ENCODE assay signal across 23 cellular contexts in genomic region chr9:130337318-130337717, GRCh38.
"Had no signal": no experiment of that assay in that cellular context is flagged by ENCODE, and none has a peak within 500 bp of the region (broad histone marks: within the 10 kb centered on the region; RNA-seq: fewer than 3 reads in every experiment).

No MANE protein-coding gene starts in this region.

- DNase-seq: activated B cell treated with CpG ODN at 0.5 μM for 24 hours; activated CD4-positive, alpha-beta T cell treated with anti-CD3 and anti-CD28 coated beads for 1 hour; activated CD4-positive, alpha-beta T cell treated with anti-CD3 and anti-CD28 coated beads, Interleukin-2, amount 10 ng/mL, durations not matched to agents 24 days and 14 days; activated CD4-positive, alpha-beta T cell treated with anti-CD3 and anti-CD28 coated beads, Interleukin-2, amount 50 U/mL, for 48 hours; activated CD8-positive, alpha-beta memory T cell treated with anti-CD3 and anti-CD28 coated beads, Interleukin-2, amount 10 ng/mL, durations not matched to agents 7 days and 5 days; activated effector memory CD4-positive, alpha-beta T cell treated with Interleukin-2 at 50 U/mL for 16 hours; activated naive CD4-positive, alpha-beta T cell; activated T-cell treated with anti-CD3 and anti-CD28 coated beads, Interleukin-2, amount 50 U/mL, for 24 hours; aorta; NCI-H1092; NCI-H1436; NCI-H1694 treated with DMSO at 0.1 percent for 48 hours; NCI-H2081 treated with DMSO at 0.1 percent for 48 hours; NCI-H2171; NCI-H345; NCI-H510A; NCI-H526 treated with DMSO at 0.1 percent for 48 hours; PC-3; SHP77 treated with DMSO at 0.1 percent for 48 hours; T-helper 17 cell; T-helper 9 cell had no signal

- H3K9me3 ChIP-seq: breast epithelium had no signal

- ATAC-seq: activated CD8-positive, alpha-beta memory T cell treated with anti-CD3 and anti-CD28 coated beads, Interleukin-2, amount 10 ng/mL, durations not matched to agents 7 days and 5 days; PC-3; T-helper 17 cell had no signal

- H3K27ac ChIP-seq: breast epithelium, coronary artery had no signal

- H3K36me3 ChIP-seq: breast epithelium had no signal

- H3K4me1 ChIP-seq: breast epithelium had no signal

- H3K4me3 ChIP-seq: breast epithelium, coronary artery had no signal
